ENCODE assay signal across 8 cellular contexts in the genomic region with DNA sequence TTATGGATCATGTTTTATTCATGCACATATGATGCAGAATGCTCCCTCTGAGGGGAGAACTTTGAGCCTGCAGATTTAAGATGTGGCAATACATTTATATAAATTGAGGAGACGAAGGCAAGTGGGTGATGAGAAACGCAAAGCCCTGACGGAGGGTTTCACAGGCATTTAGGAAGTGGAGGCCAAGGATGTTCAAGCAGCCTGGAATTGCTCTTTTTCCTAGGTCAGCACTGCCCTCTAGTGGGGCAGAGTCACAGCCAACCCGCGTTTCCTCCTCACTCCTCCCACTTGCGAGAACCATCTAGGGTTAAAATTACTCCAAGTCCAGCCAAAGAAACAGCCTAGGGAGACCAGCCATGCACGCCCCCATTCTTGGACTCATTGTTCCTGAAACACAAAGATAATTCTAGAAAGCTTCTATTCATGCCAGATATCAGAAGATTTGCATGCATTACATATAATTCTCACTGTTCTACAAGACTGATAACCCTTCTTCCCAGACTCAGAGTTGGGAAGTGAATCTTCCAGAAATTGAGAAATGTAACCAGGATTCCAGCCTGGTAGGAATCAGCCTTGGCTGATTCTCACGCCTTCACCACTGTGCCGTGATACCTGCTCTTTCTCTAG.
DNase-seq lines count a peak whose midpoint lies in the region; ATAC-seq, FAIRE-seq and TF ChIP-seq lines count a peak whose summit lies in the region.

No MANE protein-coding gene starts in this region.

- POLR2A ChIA-PET in activated CD4-positive, alpha-beta T cell treated with anti-CD3 and anti-CD28 coated beads for 36 hours (lab: Charles Lee): no interaction called here

- ATAC-seq in DND-41 (ENCODE audit: insufficient read depth, low read depth): peak; percentile 84
- peak; percentile 65 for ATAC-seq in activated CD4-positive, alpha-beta T cell treated with anti-CD3 and anti-CD28 coated beads for 36 hours
- peak; percentile 52 for ATAC-seq in lung (ENCODE audit: insufficient read depth, low FRiP score)

- H3K4me1 ChIP-seq in DND-41 (ENCODE audit: insufficient read depth, low read length) (no peaks in the 10 kb centered on the region), lung (ENCODE audit: control insufficient read depth in 2 of 2, insufficient read depth in 2 of 2, low read length in 2 of 2) (no peaks in the 10 kb centered on the region)

- no peaks in the 10 kb centered on the region for H3K9me3 ChIP-seq in DND-41 (ENCODE audit: insufficient read depth, low read length, severe bottlenecking)
- no peaks in the 10 kb centered on the region for H3K9me3 ChIP-seq in lung (ENCODE audit: control insufficient read depth in 2 of 2, insufficient read depth in 1 of 2, low read length in 1 of 2)

- no peak overlapping the region for H3K4me2 ChIP-seq in DND-41 (ENCODE audit: insufficient read depth, low read length)

- H3K27me3 Mint-ChIP-seq in activated CD4-positive, alpha-beta T cell treated with anti-CD3 and anti-CD28 coated beads for 36 hours: no peaks in the 10 kb centered on the region

- no peak overlapping the region for H3K9ac ChIP-seq in DND-41 (ENCODE audit: low read depth, low read length)

- H2AFZ ChIP-seq in DND-41 (ENCODE audit: low read depth, low read length): no peak overlapping the region

- peak; percentile 67 for DNase-seq in DND-41
- peak; percentile 40 for DNase-seq in H54 (ENCODE audit: insufficient read length, low spot score)
- peak; percentile 79 for DNase-seq in NCI-H2227 (lab: John Stamatoyannopoulos, UW; ENCODE audit: unreplicated experiment)
- peak; percentile 75 for DNase-seq in activated CD4-positive, alpha-beta T cell treated with anti-CD3 and anti-CD28 coated beads for 36 hours
- peak in 9 of 10 donors; percentile 59 to 82 (median 78) for DNase-seq in dorsolateral prefrontal cortex
- DNase-seq in lung (ENCODE audit: low spot score): peak; percentile 64
- peak; percentile 36 for DNase-seq in stimulated activated naive CD4-positive, alpha-beta T cell treated with Interleukin-2 at 50 U/mL for 16 hours (lab: John Stamatoyannopoulos, UW)
- DNase-seq in NCI-H1048 (lab: John Stamatoyannopoulos, UW): no peak

- peak; percentile 79 for TF ChIP-seq CTCF in DND-41 (IDR thresholded peaks at IDR 0.05; ENCODE audit: borderline replicate concordance, extremely low read depth, low read length, poor library complexity, severe bottlenecking)
- peak; percentile 74 to 97 (median 89) for TF ChIP-seq CTCF in dorsolateral prefrontal cortex (IDR thresholded peaks at IDR 0.05 in 54 of 56, conservative IDR thresholded peaks at IDR 0.05 in 2 of 56; ENCODE audit: low read depth in 1 of 56, partially characterized antibody in 56 of 56)
- peak; percentile 75 for TF ChIP-seq CTCF in lung (IDR thresholded peaks at IDR 0.05; ENCODE audit: control extremely low read depth, extremely low read depth)

- no peak for FAIRE-seq in H54 (lab: Jason Lieb, UNC)

- CTCF ChIA-PET in activated CD4-positive, alpha-beta T cell treated with anti-CD3 and anti-CD28 coated beads for 36 hours (lab: Charles Lee): interaction anchor here (0.6 to 1.6 kb wide), 11 partner anchors 8 to 780 kb away, joined by 3 to 4 read pairs (median 3); no protein-coding TSS in a partner anchor

- no peak overlapping the region for H3K4me3 Mint-ChIP-seq in activated CD4-positive, alpha-beta T cell treated with anti-CD3 and anti-CD28 coated beads for 36 hours

- H3K4me3 ChIP-seq in DND-41 (ENCODE audit: low read depth in 1 of 2, low read length in 2 of 2) (no peak overlapping the region), dorsolateral prefrontal cortex (no peak overlapping the region), lung (no peak overlapping the region)

- no peaks in the 10 kb centered on the region for H3K27me3 ChIP-seq in DND-41 (ENCODE audit: insufficient read depth, low read length, poor library complexity)
- no peaks in the 10 kb centered on the region for H3K27me3 ChIP-seq in dorsolateral prefrontal cortex
- no peaks in the 10 kb centered on the region for H3K27me3 ChIP-seq in lung (ENCODE audit: control insufficient read depth, insufficient read depth)

- H3K27ac Mint-ChIP-seq in activated CD4-positive, alpha-beta T cell treated with anti-CD3 and anti-CD28 coated beads for 36 hours: no peak overlapping the region

- H3K79me2 ChIP-seq in DND-41 (ENCODE audit: insufficient read depth, low read length): no peaks in the 10 kb centered on the region

- H3K9me3 Mint-ChIP-seq in activated CD4-positive, alpha-beta T cell treated with anti-CD3 and anti-CD28 coated beads for 36 hours (ENCODE audit: low read depth): no peaks in the 10 kb centered on the region

- no peaks in the 10 kb centered on the region for H3K4me1 Mint-ChIP-seq in activated CD4-positive, alpha-beta T cell treated with anti-CD3 and anti-CD28 coated beads for 36 hours

- 21 to 22% methylated on average over 9 of the region's 9 CpGs for WGBS in lung, 2 donors

- intact Hi-C loops in activated CD4-positive, alpha-beta T cell treated with anti-CD3 and anti-CD28 coated beads for 36 hours (cut with DNase I, micrococcal nuclease): loop anchor here (1.0 kb wide), 3 partner anchors 229 to 779 kb away; partner anchors contain the start of gene SLCO3A1 (in 1 of the 2)
- intact Hi-C loops in dorsolateral prefrontal cortex (cut with DNase I): loop anchor here (2.0 to 5.0 kb wide), 3 partner anchors 215 to 780 kb away; no protein-coding TSS in a partner anchor

- H3K36me3 ChIP-seq in DND-41 (ENCODE audit: insufficient read depth, low read length): no peaks in the 10 kb centered on the region
- H3K36me3 ChIP-seq in lung (ENCODE audit: control insufficient read depth in 2 of 2, insufficient read depth in 2 of 2, low read length in 2 of 2): no peaks in the 10 kb centered on the region

- no peak overlapping the region for H3K27ac ChIP-seq in DND-41 (ENCODE audit: low read length)
- H3K27ac ChIP-seq in dorsolateral prefrontal cortex: peak overlapping the region in 55 of 59 donors; percentile 0 to 93 (median 62)
- H3K27ac ChIP-seq in lung (ENCODE audit: low read depth in 1 of 2, low read length in 1 of 2): peak overlapping the region in 1 of 2 donors; percentile 45

- no peaks in the 10 kb centered on the region for H3K36me3 Mint-ChIP-seq in activated CD4-positive, alpha-beta T cell treated with anti-CD3 and anti-CD28 coated beads for 36 hours (ENCODE audit: low read depth)

- no peak for TF ChIP-seq POLR2A in H54 (IDR thresholded peaks at IDR 0.05; ENCODE audit: low read depth, low read length)

- H4K20me1 ChIP-seq in DND-41 (ENCODE audit: insufficient read depth, low read length): no peaks in the 10 kb centered on the region
